Comparison of ENCODE assay signal across 29 cellular contexts in the genomic region with DNA sequence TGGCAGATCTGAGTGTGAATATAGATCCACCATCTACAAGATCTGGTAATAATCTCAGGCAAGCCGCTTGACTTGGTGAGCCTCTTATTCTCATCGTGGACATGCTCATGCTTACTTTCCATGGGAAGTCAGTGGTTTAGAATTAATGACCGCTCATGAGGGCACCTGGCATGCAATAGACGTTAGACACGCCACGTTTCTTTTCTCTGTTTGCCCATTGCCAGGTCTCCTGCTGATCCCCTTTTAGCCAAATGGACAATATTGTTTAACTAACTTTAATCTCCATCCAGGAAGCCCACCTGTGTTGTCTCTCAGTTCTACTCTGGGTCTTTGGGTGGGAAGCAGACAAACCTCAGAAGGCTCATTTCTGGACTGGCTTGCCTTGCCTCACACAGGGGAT.
"Had no signal": no experiment of that assay in that cellular context is flagged by ENCODE, and none has a peak within 500 bp of the region (broad histone marks: within the 10 kb centered on the region; RNA-seq: fewer than 3 reads in every experiment).

No MANE protein-coding gene starts in this region.

- H3K36me3 ChIP-seq: esophagus muscularis mucosa, gastroesophageal sphincter, heart left ventricle, thoracic aorta, tibial nerve, upper lobe of right lung, uterus had no signal

- H3K9me3 ChIP-seq: esophagus muscularis mucosa, gastroesophageal sphincter, heart left ventricle, mucosa of descending colon, psoas muscle, thoracic aorta, tibial nerve, upper lobe of right lung, uterus had no signal

- H3K9me3 Mint-ChIP-seq: mesothelial cell of epicardium; naive B cell; natural killer cell treated with Interleukin-12 subunit alpha and Interleukin-12 subunit beta and Interleukin-15 and Interleukin-18, amount 100 ng/mL, for 72 hours; stimulated activated naive B cell treated with anti-CD40 and anti-IgM and Interleukin-4, amounts not matched to agents 10 μg/mL and 1 μg/mL and 100 μg/mL, for 72 hours; stimulated activated naive CD8-positive, alpha-beta T cell treated with anti-CD3 and anti-CD28 coated beads, Interleukin-15, Interleukin-2, amounts not matched to agents 100 ng/mL and 50 ng/mL, for 24 hours had no signal

- FAIRE-seq: endothelial cell of umbilical vein, kidney, small intestine had no signal

- DNase-seq: dermis blood vessel endothelial cell; effector memory CD4-positive, alpha-beta T cell; foreskin keratinocyte; heart left ventricle; kidney; mesenchymal stem cell; mucosa of descending colon; naive B cell; nucleus accumbens; psoas muscle; right cardiac atrium; small intestine; stimulated activated CD4-positive, alpha-beta T cell treated with anti-CD3 and anti-CD28 coated beads, Interleukin-15, amount 100 ng/mL, for 24 hours; stimulated activated CD4-positive, alpha-beta T cell treated with anti-CD3 and anti-CD28 coated beads, Interleukin-2, amount 100 ng/mL, for 48 hours; stimulated activated naive B cell treated with anti-CD40 and anti-IgM and Interleukin-4, amounts not matched to agents 10 μg/mL and 1 μg/mL and 100 μg/mL, for 72 hours; upper lobe of right lung; uterus had no signal

- H3K27me3 ChIP-seq: esophagus muscularis mucosa, gastroesophageal sphincter, heart left ventricle, tibial nerve, upper lobe of right lung, uterus had no signal

- ATAC-seq: foreskin keratinocyte; gastroesophageal sphincter; heart left ventricle; left lobe of liver; mucosa of descending colon; natural killer cell treated with Interleukin-12 subunit alpha and Interleukin-12 subunit beta and Interleukin-15 and Interleukin-18, amount 100 ng/mL, for 72 hours; psoas muscle; right cardiac atrium; stimulated activated naive B cell treated with anti-CD40 and anti-IgM and Interleukin-4, amounts not matched to agents 10 μg/mL and 1 μg/mL and 100 μg/mL, for 72 hours; upper lobe of right lung had no signal

- H3K27ac ChIP-seq: coronary artery, esophagus muscularis mucosa, foreskin keratinocyte, gastroesophageal sphincter, heart left ventricle, hepatocyte, psoas muscle, thoracic aorta, tibial nerve, upper lobe of right lung, uterus had no signal

- H3K36me3 Mint-ChIP-seq: mesothelial cell of epicardium; naive B cell; natural killer cell treated with Interleukin-12 subunit alpha and Interleukin-12 subunit beta and Interleukin-15 and Interleukin-18, amount 100 ng/mL, for 72 hours; stimulated activated naive B cell treated with anti-CD40 and anti-IgM and Interleukin-4, amounts not matched to agents 10 μg/mL and 1 μg/mL and 100 μg/mL, for 72 hours had no signal

- H3K4me3 ChIP-seq: coronary artery, esophagus muscularis mucosa, gastroesophageal sphincter, heart left ventricle, hepatocyte, lung, mucosa of descending colon, psoas muscle, thoracic aorta, tibial nerve, upper lobe of right lung, uterus had no signal

- H3K4me1 Mint-ChIP-seq: naive B cell; stimulated activated naive B cell treated with anti-CD40 and anti-IgM and Interleukin-4, amounts not matched to agents 10 μg/mL and 1 μg/mL and 100 μg/mL, for 72 hours had no signal

- H3K27ac Mint-ChIP-seq: natural killer cell treated with Interleukin-12 subunit alpha and Interleukin-12 subunit beta and Interleukin-15 and Interleukin-18, amount 100 ng/mL, for 72 hours; stimulated activated naive B cell treated with anti-CD40 and anti-IgM and Interleukin-4, amounts not matched to agents 10 μg/mL and 1 μg/mL and 100 μg/mL, for 72 hours; stimulated activated naive CD8-positive, alpha-beta T cell treated with anti-CD3 and anti-CD28 coated beads, Interleukin-15, Interleukin-2, amounts not matched to agents 100 ng/mL and 50 ng/mL, for 24 hours had no signal

- H3K27me3 Mint-ChIP-seq: natural killer cell treated with Interleukin-12 subunit alpha and Interleukin-12 subunit beta and Interleukin-15 and Interleukin-18, amount 100 ng/mL, for 72 hours; stimulated activated naive CD8-positive, alpha-beta T cell treated with anti-CD3 and anti-CD28 coated beads, Interleukin-15, Interleukin-2, amounts not matched to agents 100 ng/mL and 50 ng/mL, for 24 hours had no signal

- H3K4me3 Mint-ChIP-seq: mesothelial cell of epicardium; naive B cell; natural killer cell treated with Interleukin-12 subunit alpha and Interleukin-12 subunit beta and Interleukin-15 and Interleukin-18, amount 100 ng/mL, for 72 hours; stimulated activated naive B cell treated with anti-CD40 and anti-IgM and Interleukin-4, amounts not matched to agents 10 μg/mL and 1 μg/mL and 100 μg/mL, for 72 hours; stimulated activated naive CD8-positive, alpha-beta T cell treated with anti-CD3 and anti-CD28 coated beads, Interleukin-15, Interleukin-2, amounts not matched to agents 100 ng/mL and 50 ng/mL, for 24 hours had no signal

- H3K4me1 ChIP-seq: foreskin keratinocyte, psoas muscle, tibial nerve, upper lobe of right lung, uterus had no signal
